28 cellular contexts compared by ENCODE assay signal in genomic region chr5:9188956-9189355, GRCh38.
DNase-seq lines count a peak whose midpoint lies in the region; ATAC-seq and TF ChIP-seq lines count a peak whose summit lies in the region.
"Had no signal": no experiment of that assay in that cellular context is flagged by ENCODE, and none has a peak within 500 bp of the region (broad histone marks: within the 10 kb centered on the region; RNA-seq: fewer than 3 reads in every experiment).

No MANE protein-coding gene starts in this region.

- H3K36me3 ChIP-seq in heart right ventricle (peaks cover 0 to 19% (median 0%) of the 10 kb centered on the region in 9 donors), Karpas-422 (ENCODE audit: insufficient read depth, low read length) (no peaks in the 10 kb centered on the region)
- H3K36me3 ChIP-seq: HAP-1 had no signal

- peak in 1 of 9 donors; percentile 10 for TF ChIP-seq CTCF in heart right ventricle (IDR thresholded peaks at IDR 0.05)

- H3K9ac ChIP-seq in Karpas-422 (ENCODE audit: low read length): no peak overlapping the region
- H3K9ac ChIP-seq: KMS-11 had no signal

- intact Hi-C loops in heart right ventricle (cut with DNase I) (no loop called here), cardiac septum (cut with DNase I) (no loop called here)

- peaks cover 0 to 2% (median 0%) of the 10 kb centered on the region in 9 donors for H3K4me1 ChIP-seq in heart right ventricle
- no peaks in the 10 kb centered on the region for H3K4me1 ChIP-seq in Karpas-422 (ENCODE audit: low read length)
- H3K4me1 ChIP-seq: HAP-1, transverse colon had no signal

- peak overlapping the region in 1 of 10 donors; percentile 47 for H3K27ac ChIP-seq in heart right ventricle
- no peak overlapping the region for H3K27ac ChIP-seq in Karpas-422 (ENCODE audit: low read length)
- H3K27ac ChIP-seq: cardiac muscle cell, KMS-11, RWPE1, transverse colon had no signal

- H3K27me3 ChIP-seq in heart right ventricle (no peaks in the 10 kb centered on the region), Karpas-422 (ENCODE audit: low read length) (no peaks in the 10 kb centered on the region)
- H3K27me3 ChIP-seq: cardiac muscle cell, transverse colon had no signal

- no peaks in the 10 kb centered on the region for H3K79me2 ChIP-seq in Karpas-422 (ENCODE audit: low read length)

- H3K9me2 ChIP-seq in Karpas-422 (replicated peaks; ENCODE audit: insufficient read depth, low read length): no peaks in the 10 kb centered on the region; the same call in 1 of the 2 replicates

- ATAC-seq in heart right ventricle: peak in 5 of 8 donors; percentile 41 to 59 (median 59)
- ATAC-seq: esophagus mucosa had no signal

- H3K4me3 ChIP-seq in heart right ventricle: no peak overlapping the region
- H3K4me3 ChIP-seq in Karpas-422 (ENCODE audit: low read length): no peak overlapping the region
- H3K4me3 ChIP-seq: cardiac muscle cell, HAP-1, transverse colon had no signal

- DNase-seq in heart right ventricle (no peak), cardiac septum (ENCODE audit: low spot score) (no peak), SK-N-DZ (ENCODE audit: low spot score) (peak; percentile 83), islet precursor cell (peak; percentile 64), RKO (ENCODE audit: low spot score) (no peak), Karpas-422 (no peak), germinal center (ENCODE audit: low spot score) (no peak), D341Med (ENCODE audit: low spot score) (no peak)
- DNase-seq: ACHN; activated CD4-positive, alpha-beta T cell treated with anti-CD3 and anti-CD28 coated beads for 48 hours; activated naive CD4-positive, alpha-beta T cell treated with anti-CD3 and anti-CD28 coated beads, Interleukin-2, amount 50 U/mL, for 16 hours; endodermal cell; hypothalamus; immature natural killer cell; naive B cell; NCI-H1436; NCI-H2107; NCI-H446; NCI-H82; occipital lobe; stimulated activated CD8-positive, alpha-beta memory T cell treated with anti-CD3 and anti-CD28 coated beads, Interleukin-4, amount 100 ng/mL, for 48 hours; T-helper 2 cell; transverse colon had no signal

- H4K20me1 ChIP-seq in Karpas-422 (ENCODE audit: insufficient read depth, low read depth, low read length): no peaks in the 10 kb centered on the region

- no peak overlapping the region for H2AFZ ChIP-seq in Karpas-422 (ENCODE audit: low read length)

- WGBS in heart right ventricle, 2 donors: 54 to 68% methylated on average over 4 of the region's 4 CpGs

- no peak overlapping the region for H3K4me2 ChIP-seq in Karpas-422 (ENCODE audit: low read depth, low read length, poor library complexity, severe bottlenecking)
- H3K4me2 ChIP-seq: KMS-11 had no signal

- no peaks in the 10 kb centered on the region for H3K9me3 ChIP-seq in heart right ventricle
- H3K9me3 ChIP-seq in Karpas-422 (ENCODE audit: low read length): peaks cover 7% of the 10 kb centered on the region; the same call in 1 of the 2 replicates
- H3K9me3 ChIP-seq: HAP-1, transverse colon had no signal

Comparison
In these comparisons a context has a peak if more than half of its experiments do, and no peak if none do; other contexts are left out.
1. DNase-seq: peak in SK-N-DZ (single experiment) and islet precursor cell (single experiment); none in heart right ventricle (0 of 2), cardiac septum (single experiment), RKO (single experiment), Karpas-422 (single experiment), germinal center (single experiment) and D341Med (single experiment).